ENCODE assay signal across 29 cellular contexts in genomic region chr6:139344186-139344963, GRCh38. TPM values are rescaled to one million over a fixed set of nuclear protein-coding genes. Genes with fewer than 3 reads are reported as not detected.
A peak's percentile ranks its signal among the peaks of the same experiment; 100 is the strongest.
DNase-seq lines count a peak whose midpoint lies in the region; ATAC-seq and TF ChIP-seq lines count a peak whose summit lies in the region.
"Had no signal": no experiment of that assay in that cellular context is flagged by ENCODE, and none has a peak within 500 bp of the region (broad histone marks: within the 10 kb centered on the region; RNA-seq: fewer than 3 reads in every experiment).

No MANE protein-coding gene starts in this region.

- H3K36me3 ChIP-seq in BLaER1 (no peaks in the 10 kb centered on the region), esophagus (ENCODE audit: control insufficient read depth in 2 of 2, insufficient read depth in 2 of 2, low read length in 1 of 2) (no peaks in the 10 kb centered on the region), aorta (ENCODE audit: control insufficient read depth in 1 of 2, insufficient read depth in 2 of 2, low read length in 1 of 2) (no peaks in the 10 kb centered on the region)
- H3K36me3 ChIP-seq: adrenal gland, BE2C, heart right ventricle, right atrium auricular region, upper lobe of right lung had no signal

- H3K4me3 ChIP-seq in BLaER1 = no peak overlapping the region
- no peak overlapping the region for H3K4me3 ChIP-seq in esophagus (ENCODE audit: low read depth in 1 of 2, low read length in 2 of 2)
- no peak overlapping the region for H3K4me3 ChIP-seq in aorta (ENCODE audit: low read length in 2 of 2)
- H3K4me3 ChIP-seq: adrenal gland, heart right ventricle, lung, right atrium auricular region, upper lobe of right lung had no signal

- H3T11ph ChIP-seq in H9 (ENCODE audit: low read length) = no peak overlapping the region

- H4K20me1 ChIP-seq in BLaER1 = no peaks in the 10 kb centered on the region
- no peaks in the 10 kb centered on the region for H4K20me1 ChIP-seq in H9 (ENCODE audit: control insufficient read depth, insufficient read depth, insufficient read length)

- peaks cover 30% of the 10 kb centered on the region in 2 experiments for H3K4me1 Mint-ChIP-seq in H9

- no CpG with 5 or more reads among the region's 4 CpGs for WGBS in H9 (ENCODE audit: extremely low coverage, insufficient read length, low lambda C conversion rate)
- 89 to 95% methylated on average over 4 of the region's 4 CpGs for WGBS in esophagus, 2 donors
- WGBS in aorta, 2 donors = 94 to 95% methylated on average over 4 of the region's 4 CpGs

- no peak overlapping the region for H3K27ac ChIP-seq in BLaER1
- H3K27ac ChIP-seq in H9 (ENCODE audit: insufficient read length, low read depth, low read length) = no peak overlapping the region
- H3K27ac ChIP-seq in esophagus (ENCODE audit: low read depth in 2 of 2, low read length in 1 of 2) = peak overlapping the region; percentile 15 to 72
- H3K27ac ChIP-seq in aorta (ENCODE audit: low read depth in 1 of 2, low read length in 2 of 2) = no peak overlapping the region
- H3K27ac ChIP-seq: adrenal gland, epithelial cell of prostate, heart right ventricle, HL-60, parathyroid adenoma, right atrium auricular region, upper lobe of right lung had no signal

- H2BK12ac ChIP-seq in H9 (ENCODE audit: insufficient read length, low read depth, low read length) = no peak overlapping the region

- H3K4me2 ChIP-seq in BLaER1 (peak overlapping the region; percentile 51; the same call in 1 of the 2 replicates), H9 (ENCODE audit: insufficient read depth, insufficient read length, low read length) (no peak overlapping the region)

- H4K5ac ChIP-seq in H9 (ENCODE audit: insufficient read length, low read depth, low read length) = no peak overlapping the region

- H2AK5ac ChIP-seq in H9 (ENCODE audit: insufficient read length, low read length) = no peak overlapping the region

- H3K9me3 ChIP-seq in BLaER1 = peaks cover 25% of the 10 kb centered on the region
- H3K9me3 ChIP-seq in H9 (ENCODE audit: control insufficient read depth, low read depth, low read length) = no peaks in the 10 kb centered on the region
- no peaks in the 10 kb centered on the region for H3K9me3 ChIP-seq in esophagus (ENCODE audit: control insufficient read depth in 2 of 2, insufficient read depth in 1 of 2, low read depth in 1 of 2, low read length in 1 of 2)
- H3K9me3 ChIP-seq in aorta (ENCODE audit: control insufficient read depth, low read length) = peaks cover 3% of the 10 kb centered on the region
- H3K9me3 ChIP-seq: adrenal gland, BE2C, right atrium auricular region, upper lobe of right lung had no signal

- no peak for TF ChIP-seq CTCF in H9 (conservative IDR thresholded peaks at IDR 0.05)

- H2BK120ac ChIP-seq in H9 (ENCODE audit: low read depth, low read length, poor library complexity, severe bottlenecking) = no peak overlapping the region

- no peak overlapping the region for H3K18ac ChIP-seq in H9 (ENCODE audit: insufficient read length, low read depth, low read length)

- peaks cover 0 to 10% (median 0%) of the 10 kb centered on the region in 3 experiments; a peak in 3 of 7 replicates for H3K36me3 Mint-ChIP-seq in H9 (ENCODE audit: insufficient read depth in 1 of 3, low read depth in 3 of 3)

- no peaks in the 10 kb centered on the region for H3K27me3 Mint-ChIP-seq in H9 (ENCODE audit: low read depth)

- no peak overlapping the region for H2BK5ac ChIP-seq in H9 (ENCODE audit: insufficient read length, low read length)

- no peak for ATAC-seq in aorta (ENCODE audit: low FRiP score)
- ATAC-seq in HG03565 (IDR thresholded peaks at IDR 0.05; ENCODE audit: unreplicated experiment) = no peak
- ATAC-seq in HG03457 (IDR thresholded peaks at IDR 0.05; ENCODE audit: unreplicated experiment) = no peak
- ATAC-seq: heart right ventricle, upper lobe of right lung had no signal

- intact Hi-C loops in aorta (cut with DNase I) = no loop called here

- H2AFZ ChIP-seq in H9 (ENCODE audit: low read length) = no peak overlapping the region
- H2AFZ ChIP-seq: parathyroid adenoma had no signal

- H2BK15ac ChIP-seq in H9 (ENCODE audit: low read depth, low read length) = no peak overlapping the region

- H3K79me1 ChIP-seq in H9 (ENCODE audit: insufficient read depth, low read depth, low read length, poor library complexity, severe bottlenecking) = no peaks in the 10 kb centered on the region

- no peak overlapping the region for H2BK20ac ChIP-seq in H9 (ENCODE audit: low read depth, low read length, poor library complexity, severe bottlenecking)

- H3K23me2 ChIP-seq in H9 (ENCODE audit: insufficient read length, low read depth, low read length, poor library complexity, severe bottlenecking) = no peaks in the 10 kb centered on the region

- H3K4me3 Mint-ChIP-seq in H9 = no peak overlapping the region
- H3K4me3 Mint-ChIP-seq: activated naive CD4-positive, alpha-beta T cell treated with anti-CD3 and anti-CD28 coated beads for 36 hours; activated T-helper 1 cell treated with anti-CD3 and anti-CD28 coated beads, Interleukin-12 subunit alpha, Interleukin-12 subunit beta, Interleukin-2, Interleukin-4 antibody, amounts not matched to agents 30 ng/mL and 10 ng/mL and 1 ng/mL, durations not matched to agents 14 hours and 24 hours and 36 hours; brain had no signal

- peak overlapping the region; percentile 38 to 76 (median 47); a peak in 4 of 7 replicates for H3K27ac Mint-ChIP-seq in H9
- H3K27ac Mint-ChIP-seq: activated naive CD4-positive, alpha-beta T cell treated with anti-CD3 and anti-CD28 coated beads for 36 hours; activated T-helper 1 cell treated with anti-CD3 and anti-CD28 coated beads, Interleukin-12 subunit alpha, Interleukin-12 subunit beta, Interleukin-2, Interleukin-4 antibody, amounts not matched to agents 30 ng/mL and 10 ng/mL and 1 ng/mL, durations not matched to agents 14 hours and 24 hours and 36 hours; brain had no signal

- H3K27me3 ChIP-seq in BLaER1 (no peaks in the 10 kb centered on the region), H9 (ENCODE audit: insufficient read depth, low read length) (no peaks in the 10 kb centered on the region), esophagus (ENCODE audit: control insufficient read depth in 1 of 2, insufficient read depth in 2 of 2, low read length in 2 of 2) (no peaks in the 10 kb centered on the region), aorta (ENCODE audit: control insufficient read depth in 1 of 2, insufficient read depth in 2 of 2, low read length in 1 of 2) (no peaks in the 10 kb centered on the region)
- H3K27me3 ChIP-seq: adrenal gland, BE2C, heart right ventricle, right atrium auricular region, upper lobe of right lung had no signal

- H3K4me1 ChIP-seq in BLaER1 (peaks cover 16% of the 10 kb centered on the region), H9 (ENCODE audit: insufficient read depth, low read length) (peaks cover 6% of the 10 kb centered on the region; the same call in 1 of the 2 replicates), esophagus (ENCODE audit: control insufficient read depth in 2 of 2, insufficient read depth in 2 of 2, low read length in 1 of 2) (peaks cover 0 to 12% of the 10 kb centered on the region in 2 donors), aorta (ENCODE audit: control insufficient read depth in 1 of 2, insufficient read depth in 2 of 2, low read length in 2 of 2) (no peaks in the 10 kb centered on the region)
- H3K4me1 ChIP-seq: adrenal gland, BE2C, parathyroid adenoma, right atrium auricular region had no signal

- no peak overlapping the region for H3K56ac ChIP-seq in H9 (ENCODE audit: insufficient read length, low read depth, low read length)

- H3K14ac ChIP-seq in H9 (ENCODE audit: insufficient read depth, low read length) = no peak overlapping the region

- no peak for DNase-seq in H9
- peak; percentile 77 to 83 for DNase-seq in SHP77 (lab: John Stamatoyannopoulos, UW)
- no peak for DNase-seq in aorta
- DNase-seq in AML-193 (lab: John Stamatoyannopoulos, UW) = no peak
- DNase-seq: activated CD4-positive, alpha-beta T cell treated with anti-CD3 and anti-CD28 coated beads, Interleukin-2, amount 50 U/mL, for 4 hours; activated naive CD4-positive, alpha-beta T cell treated with anti-CD3 and anti-CD28 coated beads for 36 hours; adrenal gland; BE2C; GF-D8; heart right ventricle; NCI-H1092; NCI-H2029 treated with DMSO at 0.1 percent for 48 hours; NCI-H345; NCI-H82; stimulated activated CD4-positive, alpha-beta T cell treated with anti-CD3 and anti-CD28 coated beads, Interleukin-2, amount 100 ng/mL, for 24 hours; SW 1271; upper lobe of right lung had no signal

- H3K9ac ChIP-seq in BLaER1 = no peak overlapping the region
- no peak overlapping the region for H3K9ac ChIP-seq in H9 (ENCODE audit: extremely low read depth, insufficient read length, low read length)
- H3K9ac ChIP-seq: parathyroid adenoma had no signal

- H4K8ac ChIP-seq in H9 (replicated peaks; ENCODE audit: insufficient read length, low read depth, low read length) = no peak overlapping the region

- no peak overlapping the region for H3K23ac ChIP-seq in H9 (ENCODE audit: insufficient read length, low read depth, low read length)

- H4K91ac ChIP-seq in H9 (ENCODE audit: insufficient read length, low read depth, low read length) = no peak overlapping the region

- H3K79me2 ChIP-seq in H9 (ENCODE audit: insufficient read depth, low read length) = no peaks in the 10 kb centered on the region
- H3K79me2 ChIP-seq: parathyroid adenoma had no signal

- H3K9me3 Mint-ChIP-seq in H9 = no peaks in the 10 kb centered on the region; a peak in 1 of 5 replicates
- H3K9me3 Mint-ChIP-seq: activated naive CD4-positive, alpha-beta T cell treated with anti-CD3 and anti-CD28 coated beads for 36 hours; activated T-helper 1 cell treated with anti-CD3 and anti-CD28 coated beads, Interleukin-12 subunit alpha, Interleukin-12 subunit beta, Interleukin-2, Interleukin-4 antibody, amounts not matched to agents 30 ng/mL and 10 ng/mL and 1 ng/mL, durations not matched to agents 14 hours and 24 hours and 36 hours had no signal

- H3K4ac ChIP-seq in H9 (ENCODE audit: low read depth, low read length) = no peak overlapping the region

RNA-seq across cellular contexts. Expression of gene CITED2, which starts 30.1 kb away (rescaled TPM):
- 107 and 110 TPM in 2 replicates for total RNA-seq in H9 (2021)
- polyA plus RNA-seq in esophagus = 10 to 100 TPM; 20.3 to 29.5 TPM
- 10 to 100 TPM; 53.2 to 64.1 TPM for total RNA-seq in aorta
- polyA plus RNA-seq in aorta = 10 to 100 TPM; 19.3 to 53.8 TPM

RNA-seq across cellular contexts. Expression of gene TXLNB, which starts 52.6 kb away (rescaled TPM):
- 0.04 TPM in 1 of 2 replicates, not detected in the other for total RNA-seq in H9 (2021)
- polyA plus RNA-seq in esophagus = under 1 TPM; 0.14 to 0.16 TPM
- 1 to 10 TPM; 1.5 to 3.4 TPM for total RNA-seq in aorta
- polyA plus RNA-seq in aorta = under 1 TPM; 0.10 to 0.63 TPM
- polyA plus RNA-seq: neural cell had no signal

Comparison
In these comparisons a context has a peak if more than half of its experiments do, and no peak if none do; other contexts are left out.
1. H3K27ac ChIP-seq: peak in esophagus (2 of 2); none in BLaER1 (single experiment), H9 (single experiment) and aorta (0 of 2).
2. DNase-seq: peak in SHP77 (2 of 2); none in H9 (single experiment), aorta (0 of 2) and AML-193 (0 of 2).